Comparison of ENCODE assay signal across 7 cellular contexts in genomic region chr4:28362169-28362568, GRCh38.
"Had no signal": no experiment of that assay in that cellular context is flagged by ENCODE, and none has a peak within 500 bp of the region (broad histone marks: within the 10 kb centered on the region; RNA-seq: fewer than 3 reads in every experiment).

No MANE protein-coding gene starts in this region.

- DNase-seq: GOT3, H9, HCEC 1CT, Kasumi-1, KG1 had no signal

- FAIRE-seq: H54 had no signal

- H3K27ac ChIP-seq: HL-60 had no signal
